ENCODE assay signal across 11 cellular contexts in genomic region chr1:205316179-205316578, GRCh38. TPM values are rescaled to one million over a fixed set of nuclear protein-coding genes. Genes with fewer than 3 reads are reported as not detected.
DNase-seq lines count a peak whose midpoint lies in the region; ATAC-seq, FAIRE-seq and TF ChIP-seq lines count a peak whose summit lies in the region.
"Had no signal": no experiment of that assay in that cellular context is flagged by ENCODE, and none has a peak within 500 bp of the region (broad histone marks: within the 10 kb centered on the region; RNA-seq: fewer than 3 reads in every experiment).

No MANE protein-coding gene starts in this region.

- WGBS in tibial nerve, 2 donors = 43 to 45% methylated on average over 2 of the region's 2 CpGs

- H3K36me3 ChIP-seq in keratinocyte (ENCODE audit: control insufficient read depth in 2 of 2, extremely low read depth in 1 of 2, insufficient read depth in 2 of 2, low read length in 2 of 2) (peaks cover 6 to 15% of the 10 kb centered on the region in 2 experiments), upper lobe of right lung (peaks cover 6% of the 10 kb centered on the region), tibial nerve (peaks cover 0 to 6% (median 0%) of the 10 kb centered on the region in 3 donors)

- peaks cover 87% of the 10 kb centered on the region for H3K4me1 Mint-ChIP-seq in activated naive CD8-positive, alpha-beta T cell treated with anti-CD3 and anti-CD28 coated beads for 36 hours

- peak overlapping the region; percentile 97 for H3K4me2 ChIP-seq in keratinocyte (ENCODE audit: control insufficient read depth, extremely low read depth, insufficient read depth, low read depth, low read length)

- no peaks in the 10 kb centered on the region for H3K9me3 ChIP-seq in keratinocyte (ENCODE audit: control insufficient read depth, low read depth, low read length)
- no peaks in the 10 kb centered on the region for H3K9me3 ChIP-seq in upper lobe of right lung
- no peaks in the 10 kb centered on the region for H3K9me3 ChIP-seq in tibial nerve
- H3K9me3 ChIP-seq: psoas muscle had no signal

- DNase-seq in Right ventricle myocardium inferior (ENCODE audit: missing footprints) (no peak), cardiac septum (ENCODE audit: low spot score) (no peak), keratinocyte (ENCODE audit: low read depth, low spot score) (no peak), upper lobe of right lung (no peak), tibial nerve (ENCODE audit: low spot score in 2 of 2) (no peak), NCI-H2227 (lab: John Stamatoyannopoulos, UW; ENCODE audit: unreplicated experiment) (no peak)
- DNase-seq in activated naive CD8-positive, alpha-beta T cell treated with anti-CD3 and anti-CD28 coated beads for 36 hours = no peak
- DNase-seq: NCI-H187 treated with DMSO at 0.1 percent for 48 hours, psoas muscle had no signal

- dilution Hi-C loops in keratinocyte (cut with MboI; ENCODE audit: extremely low pct_ligation_motif_present, low sequenced_read_pairs) = no loop called here

- H3K4me3 Mint-ChIP-seq in activated naive CD8-positive, alpha-beta T cell treated with anti-CD3 and anti-CD28 coated beads for 36 hours = peak overlapping the region; percentile 58

- H3K27me3 ChIP-seq in keratinocyte (ENCODE audit: control insufficient read depth, extremely low read depth, insufficient read depth, low read length) (no peaks in the 10 kb centered on the region), upper lobe of right lung (no peaks in the 10 kb centered on the region), tibial nerve (no peaks in the 10 kb centered on the region)

- TF ChIP-seq EP300 in tibial nerve (IDR thresholded peaks at IDR 0.05) = no peak

- no peak for TF ChIP-seq POLR2A in tibial nerve (IDR thresholded peaks at IDR 0.05)

- no peak overlapping the region for H3K9ac ChIP-seq in keratinocyte (ENCODE audit: control insufficient read depth, extremely low read depth, insufficient read depth, low read length)

- no peaks in the 10 kb centered on the region for H3K9me3 Mint-ChIP-seq in activated naive CD8-positive, alpha-beta T cell treated with anti-CD3 and anti-CD28 coated beads for 36 hours

- peaks cover 94% of the 10 kb centered on the region for H3K79me2 ChIP-seq in keratinocyte (ENCODE audit: control insufficient read depth, insufficient read depth, low read length)

- H3K4me1 ChIP-seq in keratinocyte (ENCODE audit: control insufficient read depth, extremely low read depth, insufficient read depth, low read length) (peaks cover 42% of the 10 kb centered on the region), upper lobe of right lung (peaks cover 74% of the 10 kb centered on the region), tibial nerve (peaks cover 0 to 94% (median 58%) of the 10 kb centered on the region in 4 donors)

- peaks cover 6% of the 10 kb centered on the region for H4K20me1 ChIP-seq in keratinocyte (ENCODE audit: control insufficient read depth, extremely low read depth, insufficient read depth, low read length)

- FAIRE-seq in keratinocyte (lab: Jason Lieb, UNC) = no peak

- no peaks in the 10 kb centered on the region for H3K9me1 ChIP-seq in keratinocyte (ENCODE audit: control insufficient read depth, extremely low read depth, insufficient read depth, low read length)

- intact Hi-C loops in Right ventricle myocardium inferior (cut with DNase I) (no loop called here), cardiac septum (cut with DNase I) (no loop called here), upper lobe of right lung (cut with DNase I) (no loop called here)

- no peaks in the 10 kb centered on the region for H3K27me3 Mint-ChIP-seq in activated naive CD8-positive, alpha-beta T cell treated with anti-CD3 and anti-CD28 coated beads for 36 hours

- H3K36me3 Mint-ChIP-seq in activated naive CD8-positive, alpha-beta T cell treated with anti-CD3 and anti-CD28 coated beads for 36 hours = no peaks in the 10 kb centered on the region

- ATAC-seq in Right ventricle myocardium inferior (peak; percentile 38), upper lobe of right lung (no peak), GM18511 (IDR thresholded peaks at IDR 0.05; ENCODE audit: unreplicated experiment) (no peak)
- ATAC-seq: psoas muscle had no signal

- peak overlapping the region; percentile 96 for H3K27ac Mint-ChIP-seq in activated naive CD8-positive, alpha-beta T cell treated with anti-CD3 and anti-CD28 coated beads for 36 hours

- H2AFZ ChIP-seq in keratinocyte (ENCODE audit: control insufficient read depth, low read length) = no peak overlapping the region

- peak overlapping the region; percentile 8 for H3K27ac ChIP-seq in keratinocyte (ENCODE audit: control insufficient read depth, insufficient read depth, low read length)
- peak overlapping the region; percentile 3 for H3K27ac ChIP-seq in upper lobe of right lung
- H3K27ac ChIP-seq in tibial nerve = peak overlapping the region in 2 of 4 donors; percentile 11
- H3K27ac ChIP-seq: SK-N-MC had no signal

- TF ChIP-seq CTCF in keratinocyte (optimal IDR thresholded peaks at IDR 0.05 in 1 of 3, IDR thresholded peaks at IDR 0.05 in 1 of 3, conservative IDR thresholded peaks at IDR 0.05 in 1 of 3; ENCODE audit: extremely low read depth in 1 of 3, insufficient read depth in 2 of 3, low read length in 3 of 3) (no peak), upper lobe of right lung (IDR thresholded peaks at IDR 0.05) (no peak), tibial nerve (IDR thresholded peaks at IDR 0.05) (no peak)

- no peak overlapping the region for H3K4me3 ChIP-seq in keratinocyte (ENCODE audit: control insufficient read depth in 2 of 3, extremely low read depth in 1 of 3, insufficient read depth in 2 of 3, low read depth in 1 of 3, low read length in 3 of 3)
- H3K4me3 ChIP-seq in upper lobe of right lung = no peak overlapping the region
- H3K4me3 ChIP-seq in tibial nerve = no peak overlapping the region
- H3K4me3 ChIP-seq: psoas muscle, SK-N-MC had no signal

RNA-seq across cellular contexts. Expression of gene NUAK2, which starts 5.4 kb away (rescaled TPM):
- total RNA-seq in Right ventricle myocardium inferior (1.1 TPM), cardiac septum (0.75 TPM), upper lobe of right lung (8.8 TPM), tibial nerve (1 to 10 TPM in 3 of 4 donors, under 1 TPM in 1; 0.60 to 5.3 (median 2.7) TPM)
- 1 to 10 TPM; 1.7 to 2.0 TPM for total RNA-seq in activated naive CD8-positive, alpha-beta T cell treated with anti-CD3 and anti-CD28 coated beads for 36 hours
- 2.8 to 5.9 TPM (median 3.9 TPM) in 3 replicates for polyA plus RNA-seq in keratinocyte
- 2.9 TPM for polyA plus RNA-seq in keratinocyte (2011; ENCODE audit: low read depth)
- 3.0 TPM in 2 replicates for polyA plus RNA-seq in keratinocyte (2011; cell fraction: cytosol; rRNA removed)
- 7.9 and 8.2 TPM in 2 replicates for polyA plus RNA-seq in keratinocyte (2011; cell fraction: nucleus; rRNA removed)
- polyA plus RNA-seq in keratinocyte (2012; ENCODE audit: low replicate concordance) = 5.4 and 7.6 TPM in 2 replicates
- 4.1 to 8.7 TPM (median 4.3 TPM) in 3 replicates for polyA minus RNA-seq in keratinocyte
- polyA minus RNA-seq in keratinocyte (2011; cell fraction: cytosol; rRNA and poly(A)+ RNA removed) = 5.8 TPM
- polyA minus RNA-seq in keratinocyte (2011; cell fraction: nucleus; rRNA and poly(A)+ RNA removed) = 9.7 and 12.9 TPM in 2 replicates

RNA-seq across cellular contexts. Expression of gene KLHDC8A, which starts 40.5 kb away (rescaled TPM):
- total RNA-seq in Right ventricle myocardium inferior = not detected
- total RNA-seq in cardiac septum = not detected
- total RNA-seq in activated naive CD8-positive, alpha-beta T cell treated with anti-CD3 and anti-CD28 coated beads for 36 hours = not detected
- not detected in 3 replicates for polyA plus RNA-seq in keratinocyte
- 0.50 TPM for polyA plus RNA-seq in keratinocyte (2011; ENCODE audit: low read depth)
- polyA plus RNA-seq in keratinocyte (2011; cell fraction: cytosol; rRNA removed) = not detected in 2 replicates
- polyA plus RNA-seq in keratinocyte (2011; cell fraction: nucleus; rRNA removed) = not detected in 2 replicates
- 0.10 TPM in 1 of 2 replicates, not detected in the other for polyA plus RNA-seq in keratinocyte (2012; ENCODE audit: low replicate concordance)
- polyA minus RNA-seq in keratinocyte = not detected in 3 replicates
- not detected for polyA minus RNA-seq in keratinocyte (2011; cell fraction: cytosol; rRNA and poly(A)+ RNA removed)
- not detected in 2 replicates for polyA minus RNA-seq in keratinocyte (2011; cell fraction: nucleus; rRNA and poly(A)+ RNA removed)
- total RNA-seq in upper lobe of right lung = 0.78 TPM
- 1 to 10 TPM; 4.1 to 5.5 (median 4.6) TPM for total RNA-seq in tibial nerve
- total RNA-seq: psoas muscle had no signal
